ENCODE assay signal across 1 cellular context in the genomic region with DNA sequence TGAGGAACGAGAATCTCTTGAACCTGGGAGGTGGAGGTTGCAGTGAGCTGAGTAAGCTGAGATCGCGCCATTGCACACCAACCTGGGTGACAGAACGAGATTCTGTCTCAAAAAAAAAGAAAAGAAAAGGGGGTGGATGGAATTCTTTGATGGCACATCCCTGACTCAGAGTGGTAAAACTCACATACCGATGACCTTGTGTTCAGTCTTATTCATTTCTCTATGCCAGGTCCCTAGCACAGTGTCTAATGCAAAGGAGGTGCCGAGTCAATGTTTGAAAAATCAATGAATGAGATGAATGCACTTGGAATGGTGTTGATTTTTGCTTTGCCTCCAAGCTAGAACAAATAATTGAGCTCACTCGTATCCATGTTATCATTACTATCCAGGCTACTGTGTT.
TF ChIP-seq lines count a peak whose summit lies in the region.

No MANE protein-coding gene starts in this region.

TF ChIP-seq in HepG2, 621 proteins besides CTCF, POLR2A, EP300 and RAD21 (continued from another document):
- TF ChIP-seq, protein P1, sequence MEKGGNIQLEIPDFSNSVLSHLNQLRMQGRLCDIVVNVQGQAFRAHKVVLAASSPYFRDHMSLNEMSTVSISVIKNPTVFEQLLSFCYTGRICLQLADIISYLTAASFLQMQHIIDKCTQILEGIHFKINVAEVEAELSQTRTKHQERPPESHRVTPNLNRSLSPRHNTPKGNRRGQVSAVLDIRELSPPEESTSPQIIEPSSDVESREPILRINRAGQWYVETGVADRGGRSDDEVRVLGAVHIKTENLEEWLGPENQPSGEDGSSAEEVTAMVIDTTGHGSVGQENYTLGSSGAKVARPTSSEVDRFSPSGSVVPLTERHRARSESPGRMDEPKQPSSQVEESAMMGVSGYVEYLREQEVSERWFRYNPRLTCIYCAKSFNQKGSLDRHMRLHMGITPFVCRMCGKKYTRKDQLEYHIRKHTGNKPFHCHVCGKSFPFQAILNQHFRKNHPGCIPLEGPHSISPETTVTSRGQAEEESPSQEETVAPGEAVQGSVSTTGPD (CRISPR knock-in tag; IDR thresholded peaks at IDR 0.05): no peak
